Comparison of ENCODE assay signal across 10 cellular contexts in the genomic region with DNA sequence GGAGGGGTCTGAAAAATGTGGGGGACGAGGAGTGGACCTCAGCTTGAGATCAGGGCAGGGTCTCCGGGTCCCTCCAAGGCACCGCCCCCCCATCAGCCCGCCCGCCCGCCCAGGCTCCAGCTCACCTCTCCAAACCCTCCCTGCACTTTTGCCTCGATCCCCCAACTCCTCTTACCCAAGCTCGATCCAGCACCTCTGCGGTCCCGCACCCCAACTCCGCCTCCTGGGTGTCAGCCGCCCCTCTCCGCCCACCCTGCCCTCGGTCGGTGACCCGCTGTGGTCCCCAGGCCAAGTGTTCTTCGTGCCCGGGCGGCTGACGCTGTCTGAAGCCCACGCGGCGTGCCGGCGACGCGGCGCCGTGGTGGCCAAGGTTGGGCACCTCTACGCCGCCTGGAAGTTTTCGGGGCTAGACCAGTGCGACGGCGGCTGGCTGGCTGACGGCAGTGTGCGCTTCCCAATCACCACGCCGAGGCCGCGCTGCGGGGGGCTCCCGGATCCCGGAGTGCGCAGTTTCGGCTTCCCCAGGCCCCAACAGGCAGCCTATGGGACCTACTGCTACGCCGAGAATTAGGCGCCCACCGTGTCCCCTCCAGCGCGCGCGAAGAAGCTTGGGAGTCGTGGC. TPM values are rescaled to one million over a fixed set of nuclear protein-coding genes. Genes with fewer than 3 reads are reported as not detected.
A peak's percentile ranks its signal among the peaks of the same experiment; 100 is the strongest.
DNase-seq lines count a peak whose midpoint lies in the region; ATAC-seq and TF ChIP-seq lines count a peak whose summit lies in the region.
"Had no signal": no experiment of that assay in that cellular context is flagged by ENCODE, and none has a peak within 500 bp of the region (broad histone marks: within the 10 kb centered on the region; RNA-seq: fewer than 3 reads in every experiment).

No MANE protein-coding gene starts in this region.

- CTCF ChIA-PET in RWPE1 (lab: Yijun Ruan, JAX): interaction anchor here (0.6 to 2.2 kb wide), 17 partner anchors 18 to 239 kb away, joined by 3 to 8 read pairs (median 4); a partner anchor contains a TSS

- no peak for TF ChIP-seq POLR2A in prostate gland (IDR thresholded peaks at IDR 0.05)

- intact Hi-C loops in prostate gland (cut with DNase I): loop anchor here (5.0 kb wide), 1 partner anchor 38 kb away; no protein-coding TSS in a partner anchor

- TF ChIP-seq CTCF in RWPE2 (IDR thresholded peaks at IDR 0.05; ENCODE audit: poor library complexity, severe bottlenecking) (no peak), glutamatergic neuron (IDR thresholded peaks at IDR 0.05; ENCODE audit: partially characterized antibody, unreplicated experiment) (no peak), prostate gland (IDR thresholded peaks at IDR 0.05) (no peak), RWPE1 (conservative IDR thresholded peaks at IDR 0.05; ENCODE audit: low read depth) (no peak)

- H3K27ac ChIP-seq in RWPE2 (ENCODE audit: poor library complexity, severe bottlenecking) (no peak overlapping the region), prostate gland (peak overlapping the region; percentile 58 to 71), RWPE1 (no peak overlapping the region)

- WGBS in prostate gland: 2% methylated on average over 52 of the region's 55 CpGs

- H3K27me3 ChIP-seq in RWPE2 (ENCODE audit: insufficient read depth, poor library complexity, severe bottlenecking) (peaks cover 63% of the 10 kb centered on the region), prostate gland (replicated peaks; ENCODE audit: insufficient read depth) (peaks cover 10% of the 10 kb centered on the region)

- no peak for ATAC-seq in RWPE2 (ENCODE audit: low read depth)
- ATAC-seq in GM21381 (IDR thresholded peaks at IDR 0.05; ENCODE audit: unreplicated experiment): no peak

- no peaks in the 10 kb centered on the region for H3K4me1 ChIP-seq in RWPE2 (ENCODE audit: insufficient read depth, poor library complexity, severe bottlenecking)
- peaks cover 7% of the 10 kb centered on the region for H3K4me1 ChIP-seq in prostate gland (replicated peaks)

- H3K4me3 Mint-ChIP-seq in glutamatergic neuron (ENCODE audit: unreplicated experiment): peak overlapping the region; percentile 25

- peaks cover 3% of the 10 kb centered on the region for H3K4me1 Mint-ChIP-seq in glutamatergic neuron (ENCODE audit: low read depth, unreplicated experiment)

- H3K36me3 ChIP-seq in RWPE2 (ENCODE audit: low read depth) (no peaks in the 10 kb centered on the region), prostate gland (no peaks in the 10 kb centered on the region)

- H3K27ac Mint-ChIP-seq in glutamatergic neuron (ENCODE audit: unreplicated experiment): no peak overlapping the region

- no peaks in the 10 kb centered on the region for H3K36me3 Mint-ChIP-seq in glutamatergic neuron (ENCODE audit: unreplicated experiment)

- POLR2A ChIA-PET in RWPE1 (lab: Yijun Ruan, JAX; ENCODE audit: low non-redundant PET): no interaction called here

- no peaks in the 10 kb centered on the region for H3K9me3 ChIP-seq in RWPE2 (ENCODE audit: severe bottlenecking)
- no peaks in the 10 kb centered on the region for H3K9me3 ChIP-seq in prostate gland

- H3K4me3 ChIP-seq in RWPE2 (ENCODE audit: severe bottlenecking) (peak overlapping the region; percentile 20), prostate gland (peak overlapping the region; percentile 25 to 29)

- peaks cover 25% of the 10 kb centered on the region for H3K27me3 Mint-ChIP-seq in glutamatergic neuron (ENCODE audit: unreplicated experiment)

- peaks cover 7% of the 10 kb centered on the region for H3K9me3 Mint-ChIP-seq in glutamatergic neuron (ENCODE audit: unreplicated experiment)

- DNase-seq in ELF-1 (ENCODE audit: low read depth, low spot score) (peak; percentile 23), RWPE2 (ENCODE audit: low spot score) (no peak), glutamatergic neuron (no peak), prostate gland (ENCODE audit: low spot score) (no peak), NOMO-1 treated with dmso at 0.1 percent for 144 hours (lab: John Stamatoyannopoulos, UW; ENCODE audit: unreplicated experiment) (no peak), SK-N-DZ (ENCODE audit: low spot score) (no peak), RWPE1 (ENCODE audit: low spot score) (no peak)

RNA-seq across cellular contexts. Expression of a gene that starts 5.7 kb away (rescaled TPM):
- total RNA-seq in glutamatergic neuron (ENCODE audit: unreplicated experiment): 0.71 TPM
- 10 to 100 TPM in 1 of 2 donors, 1 to 10 TPM in 1; 6.1 to 10.2 TPM for total RNA-seq in prostate gland
- polyA plus RNA-seq in SK-N-DZ (2014; cell fraction: cytosol; rRNA removed): not detected in 2 replicates
- 1.5 and 2.5 TPM in 2 replicates for polyA plus RNA-seq in SK-N-DZ (2014; cell fraction: nucleus; rRNA removed)
- total RNA-seq: dermis microvascular lymphatic vessel endothelial cell, SK-MEL-5 had no signal

RNA-seq across cellular contexts. Expression of a gene that starts 17.0 kb away (rescaled TPM):
- total RNA-seq in glutamatergic neuron (ENCODE audit: unreplicated experiment) (10.3 TPM), prostate gland (1 to 10 TPM in 1 of 2 donors, not detected in 1; 4.9 TPM)
- polyA plus RNA-seq in SK-N-DZ (2014; cell fraction: cytosol; rRNA removed): 0.50 TPM in 1 of 2 replicates, not detected in the other
- not detected in 2 replicates for polyA plus RNA-seq in SK-N-DZ (2014; cell fraction: nucleus; rRNA removed)
- total RNA-seq: dermis microvascular lymphatic vessel endothelial cell had no signal

RNA-seq across cellular contexts. Expression of a gene that starts 23.6 kb away (rescaled TPM):
- total RNA-seq in glutamatergic neuron (ENCODE audit: unreplicated experiment) (13.2 TPM), prostate gland (10 to 100 TPM; 20.9 to 27.5 TPM)
- polyA plus RNA-seq in SK-N-DZ (2014; cell fraction: cytosol; rRNA removed): 23.0 and 26.2 TPM in 2 replicates
- 37.6 and 44.8 TPM in 2 replicates for polyA plus RNA-seq in SK-N-DZ (2014; cell fraction: nucleus; rRNA removed)

RNA-seq across cellular contexts. Expression of a gene that starts 33.3 kb away (rescaled TPM):
- 44.5 TPM for total RNA-seq in glutamatergic neuron (ENCODE audit: unreplicated experiment)
- 100 to 1,000 TPM; 118 to 188 TPM for total RNA-seq in prostate gland
- 86.4 and 99.9 TPM in 2 replicates for polyA plus RNA-seq in SK-N-DZ (2014; cell fraction: cytosol; rRNA removed)
- 46.6 and 66.0 TPM in 2 replicates for polyA plus RNA-seq in SK-N-DZ (2014; cell fraction: nucleus; rRNA removed)

RNA-seq across cellular contexts. Expression of a gene that starts 45.4 kb away (rescaled TPM):
- total RNA-seq in glutamatergic neuron (ENCODE audit: unreplicated experiment) (not detected), prostate gland (not detected)
- 0.44 TPM in 1 of 2 replicates, not detected in the other for polyA plus RNA-seq in SK-N-DZ (2014; cell fraction: cytosol; rRNA removed)
- 0.15 and 0.95 TPM in 2 replicates for polyA plus RNA-seq in SK-N-DZ (2014; cell fraction: nucleus; rRNA removed)
- total RNA-seq: dermis microvascular lymphatic vessel endothelial cell, SK-MEL-5 had no signal

Comparison
In these comparisons a context has a peak if more than half of its experiments do, and no peak if none do; other contexts are left out.
1. H3K27ac ChIP-seq: peak in prostate gland (2 of 2); none in RWPE2 (single experiment) and RWPE1 (single experiment).